18 cellular contexts compared by ENCODE assay signal in genomic region chr7:50364645-50365044, GRCh38.
DNase-seq lines count a peak whose midpoint lies in the region; FAIRE-seq and TF ChIP-seq lines count a peak whose summit lies in the region.
"Had no signal": no experiment of that assay in that cellular context is flagged by ENCODE, and none has a peak within 500 bp of the region (broad histone marks: within the 10 kb centered on the region; RNA-seq: fewer than 3 reads in every experiment).

No MANE protein-coding gene starts in this region.

- H3K9me3 ChIP-seq in thymus (ENCODE audit: control insufficient read depth): no peaks in the 10 kb centered on the region
- no peaks in the 10 kb centered on the region for H3K9me3 ChIP-seq in Karpas-422 (ENCODE audit: low read length)

- H3K9me3 Mint-ChIP-seq in activated naive CD4-positive, alpha-beta T cell treated with anti-CD3 and anti-CD28 coated beads, Interleukin-2, amount 10 ng/mL, durations not matched to agents 7 days and 5 days: no peaks in the 10 kb centered on the region

- no peak for TF ChIP-seq CTCF in bronchial epithelial cell (IDR thresholded peaks at IDR 0.05; ENCODE audit: insufficient read depth, low read length, severe bottlenecking)

- H3K27me3 ChIP-seq in bronchial epithelial cell (ENCODE audit: control insufficient read depth, insufficient read depth, low read length): no peaks in the 10 kb centered on the region
- H3K27me3 ChIP-seq in thymus (ENCODE audit: control insufficient read depth, insufficient read depth): no peaks in the 10 kb centered on the region
- no peaks in the 10 kb centered on the region for H3K27me3 ChIP-seq in Karpas-422 (ENCODE audit: low read length)
- H3K27me3 ChIP-seq: MG63 had no signal

- H3K4me2 ChIP-seq in Karpas-422 (ENCODE audit: low read depth, low read length, poor library complexity, severe bottlenecking): no peak overlapping the region

- peaks cover 100% of the 10 kb centered on the region for H3K4me1 Mint-ChIP-seq in activated naive CD4-positive, alpha-beta T cell treated with anti-CD3 and anti-CD28 coated beads, Interleukin-2, amount 10 ng/mL, durations not matched to agents 7 days and 5 days

- 70% methylated on average over 3 of the region's 3 CpGs for WGBS in thymus

- no peak for DNase-seq in activated naive CD4-positive, alpha-beta T cell treated with anti-CD3 and anti-CD28 coated beads, Interleukin-2, amount 10 ng/mL, durations not matched to agents 7 days and 5 days
- DNase-seq in activated naive CD4-positive, alpha-beta T cell treated with anti-CD3 and anti-CD28 coated beads, Interleukin-2, amount 50 U/mL, for 16 hours: no peak
- DNase-seq in NCI-H774 (lab: John Stamatoyannopoulos, UW): peak; percentile 44
- no peak for DNase-seq in bronchial epithelial cell (ENCODE audit: low read depth)
- no peak for DNase-seq in NCI-H2196 treated with DMSO at 0.1 percent for 48 hours (lab: John Stamatoyannopoulos, UW; ENCODE audit: unreplicated experiment)
- DNase-seq in T1000 (lab: John Stamatoyannopoulos, UW): no peak
- DNase-seq in Karpas-422: no peak
- DNase-seq: activated T-cell treated with anti-CD3 and anti-CD28 coated beads, Interleukin-2, amount 50 U/mL, for 1 hour; anterior cingulate cortex; GDM1; MG63; midbrain; NCI-H1930; nucleus accumbens; SHP77 treated with DMSO at 0.1 percent for 48 hours had no signal

- H3K4me1 ChIP-seq in thymus (ENCODE audit: control insufficient read depth, insufficient read depth, low read length) (peaks cover 58% of the 10 kb centered on the region), Karpas-422 (ENCODE audit: low read length) (no peaks in the 10 kb centered on the region; the same call in 1 of the 2 replicates)

- peak overlapping the region; percentile 76 for H3K27ac Mint-ChIP-seq in activated naive CD4-positive, alpha-beta T cell treated with anti-CD3 and anti-CD28 coated beads, Interleukin-2, amount 10 ng/mL, durations not matched to agents 7 days and 5 days

- no peak overlapping the region for H2AFZ ChIP-seq in Karpas-422 (ENCODE audit: low read length)

- no peaks in the 10 kb centered on the region for H3K9me2 ChIP-seq in Karpas-422 (replicated peaks; ENCODE audit: insufficient read depth, low read length)

- H3K36me3 ChIP-seq in bronchial epithelial cell (ENCODE audit: control insufficient read depth, insufficient read depth, low read length): no peaks in the 10 kb centered on the region
- peaks cover 24% of the 10 kb centered on the region for H3K36me3 ChIP-seq in thymus (ENCODE audit: control insufficient read depth, insufficient read depth)
- H3K36me3 ChIP-seq in Karpas-422 (ENCODE audit: insufficient read depth, low read length): peaks cover 72% of the 10 kb centered on the region
- H3K36me3 ChIP-seq: MG63 had no signal

- no peaks in the 10 kb centered on the region for H3K27me3 Mint-ChIP-seq in activated naive CD4-positive, alpha-beta T cell treated with anti-CD3 and anti-CD28 coated beads, Interleukin-2, amount 10 ng/mL, durations not matched to agents 7 days and 5 days

- H3K79me2 ChIP-seq in Karpas-422 (ENCODE audit: low read length): peaks cover 72% of the 10 kb centered on the region

- no peak overlapping the region for H3K9ac ChIP-seq in Karpas-422 (ENCODE audit: low read length)

- H3K4me3 ChIP-seq in bronchial epithelial cell (ENCODE audit: low read depth, low read length): no peak overlapping the region
- no peak overlapping the region for H3K4me3 ChIP-seq in thymus (ENCODE audit: low read length)
- no peak overlapping the region for H3K4me3 ChIP-seq in Karpas-422 (ENCODE audit: low read length)
- H3K4me3 ChIP-seq: MG63 had no signal

- H4K20me1 ChIP-seq in Karpas-422 (ENCODE audit: insufficient read depth, low read depth, low read length): no peaks in the 10 kb centered on the region

- peaks cover 86% of the 10 kb centered on the region for H3K36me3 Mint-ChIP-seq in activated naive CD4-positive, alpha-beta T cell treated with anti-CD3 and anti-CD28 coated beads, Interleukin-2, amount 10 ng/mL, durations not matched to agents 7 days and 5 days

- CTCF ChIA-PET in activated naive CD4-positive, alpha-beta T cell treated with anti-CD3 and anti-CD28 coated beads, Interleukin-2, amount 10 ng/mL, durations not matched to agents 7 days and 5 days (lab: Charles Lee): interaction anchor here (1.0 to 1.3 kb wide), 4 partner anchors 19 to 159 kb away, joined by 3 to 6 read pairs (median 3); no protein-coding TSS in a partner anchor

- H3K4me3 Mint-ChIP-seq in activated naive CD4-positive, alpha-beta T cell treated with anti-CD3 and anti-CD28 coated beads, Interleukin-2, amount 10 ng/mL, durations not matched to agents 7 days and 5 days: no peak overlapping the region

- FAIRE-seq in bronchial epithelial cell (lab: Jason Lieb, UNC): peak; percentile 36
- FAIRE-seq: GM12892, keratinocyte had no signal

- H3K27ac ChIP-seq in thymus (ENCODE audit: low read depth): peak overlapping the region; percentile 80
- H3K27ac ChIP-seq in Karpas-422 (ENCODE audit: low read length): no peak overlapping the region
